In genomic region chr3:45929042-45929679, GRCh38 we compare ENCODE assay signal across 8 cellular contexts. TPM values are rescaled to one million over a fixed set of nuclear protein-coding genes. Genes with fewer than 3 reads are reported as not detected.
DNase-seq lines count a peak whose midpoint lies in the region; ATAC-seq, FAIRE-seq and TF ChIP-seq lines count a peak whose summit lies in the region.

No MANE protein-coding gene starts in this region.

- peak overlapping the region; percentile 56 for H3K27ac Mint-ChIP-seq in activated T-helper 17 cell treated with anti-CD3 and anti-CD28 coated beads, Interleukin-2, amount 50 U/mL, for 72 hours

- no peak overlapping the region for H3K27ac ChIP-seq in gastrocnemius medialis

- no peak for FAIRE-seq in RCC 7860 (lab: Jason Lieb, UNC)

- no peak for TF ChIP-seq POLR2A in gastrocnemius medialis (IDR thresholded peaks at IDR 0.05)

- in situ Hi-C loops in gastrocnemius medialis (cut with MboI; ENCODE audit: low sequenced_read_pairs in 4 of 4) = loop anchor here in 1 of 4 donors (25.0 kb wide), 1 partner anchor 433 kb away; the partner anchor contains the start of genes CCR2 and CCR5

- no peak overlapping the region for H3K4me3 ChIP-seq in gastrocnemius medialis

- no peaks in the 10 kb centered on the region for H3K27me3 ChIP-seq in gastrocnemius medialis

- peaks cover 0 to 78% of the 10 kb centered on the region in 2 donors for H3K36me3 ChIP-seq in gastrocnemius medialis

- no peaks in the 10 kb centered on the region for H3K27me3 Mint-ChIP-seq in activated T-helper 17 cell treated with anti-CD3 and anti-CD28 coated beads, Interleukin-2, amount 50 U/mL, for 72 hours

- peak; percentile 83 for TF ChIP-seq CTCF in GM20000 (IDR thresholded peaks at IDR 0.05; ENCODE audit: extremely low read depth, missing control alignments)
- peak; percentile 26 to 50 (median 42) for TF ChIP-seq CTCF in gastrocnemius medialis (IDR thresholded peaks at IDR 0.05 in 4 of 5, conservative IDR thresholded peaks at IDR 0.05 in 1 of 5)

- peak; percentile 83 for ATAC-seq in activated T-helper 17 cell treated with anti-CD3 and anti-CD28 coated beads, Interleukin-2, amount 50 U/mL, for 72 hours (replicated peaks)
- ATAC-seq in Right ventricle myocardium superior (ENCODE audit: poor library complexity) (peak; percentile 48), gastrocnemius medialis (peak in 1 of 2 donors; percentile 49), GM18907 (IDR thresholded peaks at IDR 0.05; ENCODE audit: unreplicated experiment) (no peak)

- no peaks in the 10 kb centered on the region for H3K4me1 Mint-ChIP-seq in activated T-helper 17 cell treated with anti-CD3 and anti-CD28 coated beads, Interleukin-2, amount 50 U/mL, for 72 hours

- no peaks in the 10 kb centered on the region for H3K9me3 Mint-ChIP-seq in activated T-helper 17 cell treated with anti-CD3 and anti-CD28 coated beads, Interleukin-2, amount 50 U/mL, for 72 hours

- no peaks in the 10 kb centered on the region for H3K9me3 ChIP-seq in gastrocnemius medialis

- H3K4me1 ChIP-seq in gastrocnemius medialis = no peaks in the 10 kb centered on the region

- peaks cover 100% of the 10 kb centered on the region for H3K36me3 Mint-ChIP-seq in activated T-helper 17 cell treated with anti-CD3 and anti-CD28 coated beads, Interleukin-2, amount 50 U/mL, for 72 hours (ENCODE audit: low read depth)

- peak; percentile 83 for DNase-seq in AG20443 (ENCODE audit: low spot score)
- peak; percentile 81 for DNase-seq in GM20000 (ENCODE audit: low spot score)
- peak; percentile 15 for DNase-seq in RCC 7860 (ENCODE audit: low spot score)
- DNase-seq in Right ventricle myocardium superior = peak; percentile 60
- DNase-seq in gastrocnemius medialis = no peak
- DNase-seq in NCI-H146 (lab: John Stamatoyannopoulos, UW) = no peak

- no peak overlapping the region for H3K4me3 Mint-ChIP-seq in activated T-helper 17 cell treated with anti-CD3 and anti-CD28 coated beads, Interleukin-2, amount 50 U/mL, for 72 hours

- intact Hi-C loops in Right ventricle myocardium superior (cut with DNase I) (loop anchor here (5.0 kb wide), 1 partner anchor 167 kb away; no protein-coding TSS in a partner anchor), gastrocnemius medialis (cut with DNase I; ENCODE audit: low total_unique reads) (no loop called here)

RNA-seq across cellular contexts. Expression of gene CXCR6, which starts 14.1 kb away (rescaled TPM):
- 10 to 100 TPM; 13.7 to 25.4 TPM for total RNA-seq in activated T-helper 17 cell treated with anti-CD3 and anti-CD28 coated beads, Interleukin-2, amount 50 U/mL, for 72 hours
- 0.22 TPM for total RNA-seq in Right ventricle myocardium superior
- total RNA-seq in gastrocnemius medialis = under 1 TPM in 2 of 4 donors, not detected in 2; 0.29 to 0.51 TPM

RNA-seq across cellular contexts. Expression of gene CCR9, which starts 42.8 kb away (rescaled TPM):
- total RNA-seq in activated T-helper 17 cell treated with anti-CD3 and anti-CD28 coated beads, Interleukin-2, amount 50 U/mL, for 72 hours = under 1 TPM; 0.15 to 0.19 TPM
- total RNA-seq in Right ventricle myocardium superior = not detected
- under 1 TPM in 2 of 4 donors, not detected in 2; 0.09 to 0.13 TPM for total RNA-seq in gastrocnemius medialis

Comparison
In these comparisons a context has a peak if more than half of its experiments do, and no peak if none do; other contexts are left out.
1. DNase-seq: peak in AG20443 (single experiment), GM20000 (single experiment), RCC 7860 (single experiment) and Right ventricle myocardium superior (single experiment); none in gastrocnemius medialis (0 of 2) and NCI-H146 (single experiment).
2. RNA of gene CXCR6, which starts 14.1 kb away (total RNA-seq): 13.7 to 25.4 TPM in activated T-helper 17 cell treated with anti-CD3 and anti-CD28 coated beads, Interleukin-2, amount 50 U/mL, for 72 hours; 0.29 to 0.51 TPM in gastrocnemius medialis and 0.22 TPM in Right ventricle myocardium superior (single experiment); every median in the first group is over 4 times any median in the second.